24 cellular contexts compared by ENCODE assay signal in the genomic region with DNA sequence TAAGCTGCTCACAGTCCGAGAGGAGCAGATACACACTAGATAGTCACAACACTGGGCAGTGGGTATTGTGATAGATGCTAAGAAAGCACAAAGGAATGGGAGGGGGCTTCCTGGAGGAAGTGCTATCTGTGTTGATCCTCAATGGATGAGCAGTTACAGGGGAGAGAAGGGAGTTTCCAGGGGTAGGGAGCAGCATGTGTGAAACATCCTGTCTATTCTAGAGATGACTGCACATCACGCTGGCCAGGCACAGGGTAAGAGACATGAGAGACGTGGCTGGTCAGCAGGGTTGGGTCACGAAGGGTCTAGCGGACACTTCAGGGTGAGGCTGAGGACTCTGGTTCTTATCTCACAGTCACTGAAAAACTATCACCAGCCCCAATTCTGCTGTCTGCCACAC.
A peak's percentile ranks its signal among the peaks of the same experiment; 100 is the strongest.
DNase-seq lines count a peak whose midpoint lies in the region; ATAC-seq and TF ChIP-seq lines count a peak whose summit lies in the region.
"Had no signal": no experiment of that assay in that cellular context is flagged by ENCODE, and none has a peak within 500 bp of the region (broad histone marks: within the 10 kb centered on the region; RNA-seq: fewer than 3 reads in every experiment).

No MANE protein-coding gene starts in this region.

- DNase-seq in GM12865 (ENCODE audit: low read depth): peak; percentile 55
- no peak for DNase-seq in nephron progenitor cell
- DNase-seq in GM23338 (ENCODE audit: low spot score): no peak
- DNase-seq in cerebellar nuclear complex (lab: John Stamatoyannopoulos, UW): no peak
- no peak for DNase-seq in heart right ventricle
- DNase-seq: GM23248; IMR-90; Karpas-422; MM.1S; NCI-H1092; NCI-H1436 treated with DMSO at 0.1 percent for 48 hours; NCI-H2029; NCI-H446; NCI-H69; NK-92 treated with Interleukin-12 subunit alpha and Interleukin-12 subunit beta, amount 100 ng/mL, for 24 hours; SIG-M5; T-cell had no signal

- TF ChIP-seq CTCF in GM12865 (IDR thresholded peaks at IDR 0.05; ENCODE audit: insufficient read depth, low read depth, low read length, missing control alignments) (no peak), OCI-LY3 (IDR thresholded peaks at IDR 0.05; ENCODE audit: low read depth, low read length) (no peak), nephron progenitor cell (IDR thresholded peaks at IDR 0.05) (no peak), GM23338 (conservative IDR thresholded peaks at IDR 0.05; ENCODE audit: low read depth in 2 of 2) (no peak), heart right ventricle (IDR thresholded peaks at IDR 0.05) (no peak)

- H3K9me2 ChIP-seq in GM23338 (ENCODE audit: insufficient read depth): no peaks in the 10 kb centered on the region

- H3K27me3 Mint-ChIP-seq in nephron progenitor cell (ENCODE audit: low read depth, poor library complexity) (peaks cover 18% of the 10 kb centered on the region), GM23338 (ENCODE audit: insufficient read depth, low read depth, poor library complexity) (peaks cover 13% of the 10 kb centered on the region)

- H3K4me3 Mint-ChIP-seq in nephron progenitor cell: no peak overlapping the region
- no peak overlapping the region for H3K4me3 Mint-ChIP-seq in GM23338
- H3K4me3 Mint-ChIP-seq: CD8-positive, alpha-beta memory T cell; T-cell had no signal

- H3K36me3 ChIP-seq in OCI-LY3 (replicated peaks; ENCODE audit: low read depth, low read length) (no peaks in the 10 kb centered on the region), GM23338 (ENCODE audit: insufficient read depth) (no peaks in the 10 kb centered on the region), heart right ventricle (no peaks in the 10 kb centered on the region)

- intact Hi-C loops in heart right ventricle (cut with DNase I): no loop called here

- H3K27me3 ChIP-seq in OCI-LY3 (ENCODE audit: low read depth, low read length) (no peaks in the 10 kb centered on the region), GM23338 (ENCODE audit: insufficient read depth) (no peaks in the 10 kb centered on the region), heart right ventricle (peaks cover 0 to 6% (median 0%) of the 10 kb centered on the region in 7 donors)

- H3K4me1 ChIP-seq in OCI-LY3 (ENCODE audit: low read length): peaks cover 12% of the 10 kb centered on the region
- no peaks in the 10 kb centered on the region for H3K4me1 ChIP-seq in GM23338 (ENCODE audit: insufficient read depth)
- peaks cover 3 to 28% (median 14%) of the 10 kb centered on the region in 9 donors for H3K4me1 ChIP-seq in heart right ventricle
- H3K4me1 ChIP-seq: A549 had no signal

- H3K4me1 Mint-ChIP-seq in nephron progenitor cell: peaks cover 51% of the 10 kb centered on the region
- no peaks in the 10 kb centered on the region; the same call in 2 of the 3 replicates for H3K4me1 Mint-ChIP-seq in GM23338
- H3K4me1 Mint-ChIP-seq: CD8-positive, alpha-beta memory T cell; T-cell had no signal

- H3K27ac Mint-ChIP-seq in nephron progenitor cell (peak overlapping the region; percentile 46), GM23338 (no peak overlapping the region)
- H3K27ac Mint-ChIP-seq: CD8-positive, alpha-beta memory T cell; T-cell had no signal

- H2AFZ ChIP-seq in OCI-LY3 (ENCODE audit: low read depth, low read length) (no peak overlapping the region), GM23338 (no peak overlapping the region)
- H2AFZ ChIP-seq: GM23248 had no signal

- H3K9me3 Mint-ChIP-seq in nephron progenitor cell (no peaks in the 10 kb centered on the region), GM23338 (no peaks in the 10 kb centered on the region; the same call in 2 of the 3 replicates)
- H3K9me3 Mint-ChIP-seq: T-cell had no signal

- WGBS in heart right ventricle, 2 donors: 58 to 76% methylated on average over 5 of the region's 5 CpGs

- H3K4me2 ChIP-seq in OCI-LY3 (ENCODE audit: low read length): peak overlapping the region; percentile 30; the same call in 1 of the 2 replicates
- no peak overlapping the region for H3K4me2 ChIP-seq in GM23338
- H3K4me2 ChIP-seq: A549 had no signal

- H3K27ac ChIP-seq in OCI-LY3 (ENCODE audit: low read length) (no peak overlapping the region), GM23338 (ENCODE audit: low read depth) (no peak overlapping the region), heart right ventricle (no peak overlapping the region)
- H3K27ac ChIP-seq: A549, GM23248 had no signal

- no peaks in the 10 kb centered on the region for H3F3A ChIP-seq in GM23338 (replicated peaks; ENCODE audit: low read depth)

- H3K36me3 Mint-ChIP-seq in nephron progenitor cell (ENCODE audit: low read depth): peaks cover 7% of the 10 kb centered on the region
- no peaks in the 10 kb centered on the region for H3K36me3 Mint-ChIP-seq in GM23338 (ENCODE audit: low read depth)
- H3K36me3 Mint-ChIP-seq: CD8-positive, alpha-beta memory T cell; T-cell had no signal

- ATAC-seq in GM21447 (IDR thresholded peaks at IDR 0.05; ENCODE audit: unreplicated experiment) (peak; percentile 63), GM23338 (no peak), HG03354 (IDR thresholded peaks at IDR 0.05; ENCODE audit: poor library complexity, severe bottlenecking, unreplicated experiment) (no peak), heart right ventricle (no peak)
- ATAC-seq: A549, HCT116, SK-N-SH treated with all-trans-retinoic acid at 6 μM for 48 hours, T-cell had no signal

- H3K79me2 ChIP-seq in OCI-LY3 (ENCODE audit: low read length): no peaks in the 10 kb centered on the region
- no peaks in the 10 kb centered on the region for H3K79me2 ChIP-seq in GM23338 (replicated peaks; ENCODE audit: insufficient read depth)

- H3K9me3 ChIP-seq in OCI-LY3 (ENCODE audit: insufficient read depth, low read length) (no peaks in the 10 kb centered on the region), heart right ventricle (no peaks in the 10 kb centered on the region)
- H3K9me3 ChIP-seq: A549 had no signal

- H3K9ac ChIP-seq in OCI-LY3 (ENCODE audit: low read length): no peak overlapping the region
- H3K9ac ChIP-seq: GM23248 had no signal

- H3K4me3 ChIP-seq in GM12865 (ENCODE audit: low read depth, low read length): no peak overlapping the region
- no peak overlapping the region for H3K4me3 ChIP-seq in OCI-LY3 (ENCODE audit: low read length)
- H3K4me3 ChIP-seq in GM23338: no peak overlapping the region
- H3K4me3 ChIP-seq in heart right ventricle: no peak overlapping the region
- H3K4me3 ChIP-seq: A549, GM23248 had no signal

- H4K20me1 ChIP-seq in OCI-LY3 (ENCODE audit: insufficient read depth, low read length) (no peaks in the 10 kb centered on the region), GM23338 (replicated peaks; ENCODE audit: insufficient read depth) (no peaks in the 10 kb centered on the region)

TF ChIP-seq in GM23338, 12 proteins besides CTCF, POLR2A, EP300 and RAD21 (continues in another document):
- TF ChIP-seq, protein P1, sequence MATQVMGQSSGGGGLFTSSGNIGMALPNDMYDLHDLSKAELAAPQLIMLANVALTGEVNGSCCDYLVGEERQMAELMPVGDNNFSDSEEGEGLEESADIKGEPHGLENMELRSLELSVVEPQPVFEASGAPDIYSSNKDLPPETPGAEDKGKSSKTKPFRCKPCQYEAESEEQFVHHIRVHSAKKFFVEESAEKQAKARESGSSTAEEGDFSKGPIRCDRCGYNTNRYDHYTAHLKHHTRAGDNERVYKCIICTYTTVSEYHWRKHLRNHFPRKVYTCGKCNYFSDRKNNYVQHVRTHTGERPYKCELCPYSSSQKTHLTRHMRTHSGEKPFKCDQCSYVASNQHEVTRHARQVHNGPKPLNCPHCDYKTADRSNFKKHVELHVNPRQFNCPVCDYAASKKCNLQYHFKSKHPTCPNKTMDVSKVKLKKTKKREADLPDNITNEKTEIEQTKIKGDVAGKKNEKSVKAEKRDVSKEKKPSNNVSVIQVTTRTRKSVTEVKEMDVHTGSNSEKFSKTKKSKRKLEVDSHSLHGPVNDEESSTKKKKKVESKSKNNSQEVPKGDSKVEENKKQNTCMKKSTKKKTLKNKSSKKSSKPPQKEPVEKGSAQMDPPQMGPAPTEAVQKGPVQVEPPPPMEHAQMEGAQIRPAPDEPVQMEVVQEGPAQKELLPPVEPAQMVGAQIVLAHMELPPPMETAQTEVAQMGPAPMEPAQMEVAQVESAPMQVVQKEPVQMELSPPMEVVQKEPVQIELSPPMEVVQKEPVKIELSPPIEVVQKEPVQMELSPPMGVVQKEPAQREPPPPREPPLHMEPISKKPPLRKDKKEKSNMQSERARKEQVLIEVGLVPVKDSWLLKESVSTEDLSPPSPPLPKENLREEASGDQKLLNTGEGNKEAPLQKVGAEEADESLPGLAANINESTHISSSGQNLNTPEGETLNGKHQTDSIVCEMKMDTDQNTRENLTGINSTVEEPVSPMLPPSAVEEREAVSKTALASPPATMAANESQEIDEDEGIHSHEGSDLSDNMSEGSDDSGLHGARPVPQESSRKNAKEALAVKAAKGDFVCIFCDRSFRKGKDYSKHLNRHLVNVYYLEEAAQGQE (IDR thresholded peaks at IDR 0.05; ENCODE audit: unreplicated experiment): no peak
- TF ChIP-seq POLR2AphosphoS5 (IDR thresholded peaks at IDR 0.05; ENCODE audit: low read depth) (no peak), EZH2phosphoT487 (IDR thresholded peaks at IDR 0.05; ENCODE audit: unreplicated experiment) (no peak), JUNB (IDR thresholded peaks at IDR 0.05; ENCODE audit: unreplicated experiment) (no peak)
- TF ChIP-seq, protein P2, sequence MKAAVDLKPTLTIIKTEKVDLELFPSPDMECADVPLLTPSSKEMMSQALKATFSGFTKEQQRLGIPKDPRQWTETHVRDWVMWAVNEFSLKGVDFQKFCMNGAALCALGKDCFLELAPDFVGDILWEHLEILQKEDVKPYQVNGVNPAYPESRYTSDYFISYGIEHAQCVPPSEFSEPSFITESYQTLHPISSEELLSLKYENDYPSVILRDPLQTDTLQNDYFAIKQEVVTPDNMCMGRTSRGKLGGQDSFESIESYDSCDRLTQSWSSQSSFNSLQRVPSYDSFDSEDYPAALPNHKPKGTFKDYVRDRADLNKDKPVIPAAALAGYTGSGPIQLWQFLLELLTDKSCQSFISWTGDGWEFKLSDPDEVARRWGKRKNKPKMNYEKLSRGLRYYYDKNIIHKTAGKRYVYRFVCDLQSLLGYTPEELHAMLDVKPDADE (IDR thresholded peaks at IDR 0.05): no peak
